Comparison of ENCODE assay signal across 9 cellular contexts in the genomic region with DNA sequence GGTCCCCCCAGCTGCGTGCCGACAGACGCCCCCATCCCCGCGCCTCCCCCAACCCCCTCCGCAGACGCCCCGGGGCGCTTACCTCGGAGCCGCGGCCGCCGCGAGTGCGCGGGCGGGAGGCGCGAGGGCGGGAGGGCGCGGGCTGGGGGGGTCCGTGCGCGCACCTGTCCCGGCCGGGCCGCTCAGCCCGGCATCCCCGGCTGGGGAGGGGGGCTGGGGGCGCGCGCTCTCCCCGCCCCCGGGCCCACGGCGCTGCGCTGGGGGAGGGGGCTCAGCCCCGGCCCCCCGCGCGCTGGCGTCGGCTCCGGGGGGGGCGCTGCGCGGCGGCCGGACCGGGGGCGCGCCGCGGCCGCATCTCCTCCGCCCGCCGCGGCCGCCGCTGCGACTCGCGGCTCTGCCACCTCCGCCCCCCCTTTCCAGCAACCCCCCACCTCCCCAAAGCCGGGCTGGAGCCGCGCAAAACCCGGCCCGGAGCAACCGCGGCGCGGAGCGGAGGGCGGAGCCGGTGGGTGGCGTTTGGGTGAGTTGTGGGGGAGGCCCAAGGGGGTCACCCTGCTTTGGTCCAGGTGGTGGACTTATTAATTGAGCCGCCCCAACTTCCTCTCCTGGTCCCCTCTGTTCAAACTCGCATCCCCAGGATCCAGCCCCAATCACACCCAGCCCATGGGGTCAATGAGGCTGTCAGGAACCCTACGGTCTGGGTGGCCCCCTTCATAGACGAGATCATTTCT. TPM values are rescaled to one million over a fixed set of nuclear protein-coding genes. Genes with fewer than 3 reads are reported as not detected.
DNase-seq lines count a peak whose midpoint lies in the region; ATAC-seq, FAIRE-seq and TF ChIP-seq lines count a peak whose summit lies in the region.
"Had no signal": no experiment of that assay in that cellular context is flagged by ENCODE, and none has a peak within 500 bp of the region (broad histone marks: within the 10 kb centered on the region; RNA-seq: fewer than 3 reads in every experiment).

No MANE protein-coding gene starts in this region.

- no peak for ATAC-seq in GM12878
- ATAC-seq in naive thymus-derived CD8-positive, alpha-beta T cell, result peak; percentile 42 to 54
- no peak for ATAC-seq in GM21619 (IDR thresholded peaks at IDR 0.05; ENCODE audit: unreplicated experiment)
- no peak for ATAC-seq in GM18502 (IDR thresholded peaks at IDR 0.05; ENCODE audit: poor library complexity, unreplicated experiment)
- ATAC-seq in GM19328 (IDR thresholded peaks at IDR 0.05; ENCODE audit: unreplicated experiment), result no peak
- no peak for ATAC-seq in GM19351 (IDR thresholded peaks at IDR 0.05; ENCODE audit: unreplicated experiment)

- H3K27me3 ChIP-seq in HUES64 (ENCODE audit: insufficient read depth, low read length) (peaks cover 29% of the 10 kb centered on the region), GM12878 (replicated peaks in 1 of 2; ENCODE audit: control insufficient read depth in 2 of 2, insufficient read depth in 2 of 2, low read length in 1 of 2) (peaks cover 8 to 11% of the 10 kb centered on the region in 2 experiments)

- no peak for TF ChIP-seq EP300 in GM12878 (IDR thresholded peaks at IDR 0.05; ENCODE audit: borderline replicate concordance in 1 of 2, control insufficient read depth in 1 of 2, low read depth in 2 of 2, low read length in 2 of 2)

- H3K4me2 ChIP-seq in GM12878 (ENCODE audit: control insufficient read depth, insufficient read depth), result no peak overlapping the region

- RAD21 ChIA-PET in GM12878 (lab: Charles Lee; ENCODE audit: unreplicated experiment), result interaction anchor here (0.7 kb wide), 1 partner anchor 59 kb away, joined by 4 read pairs; no protein-coding TSS in a partner anchor

- H3K36me3 ChIP-seq in HUES64 (ENCODE audit: insufficient read depth, low read length), result no peaks in the 10 kb centered on the region
- H3K36me3 ChIP-seq in GM12878 (ENCODE audit: control insufficient read depth in 2 of 2, insufficient read depth in 2 of 2, low read length in 1 of 2), result no peaks in the 10 kb centered on the region

- H3K27ac ChIP-seq in HUES64 (ENCODE audit: low read depth, low read length) (no peak overlapping the region), GM12878 (ENCODE audit: control insufficient read depth, insufficient read depth) (no peak overlapping the region)

- FAIRE-seq in GM12878 (lab: Jason Lieb, UNC), result no peak

- in situ Hi-C loops in GM12878 (cut with MboI), result no loop called here

- BruUV-seq in Calu3 (replicated peaks; lab: Mats Ljungman, UMichigan), result no TSS peak
- BruUV-seq in GM12878 (replicated peaks; lab: Mats Ljungman, UMichigan), result no TSS peak

- POLR2A ChIA-PET in GM12878 (lab: Charles Lee), result interaction anchor here (0.6 kb wide), 1 partner anchor 16 kb away, joined by 3 read pairs; no protein-coding TSS in a partner anchor
- POLR2A ChIA-PET in naive thymus-derived CD8-positive, alpha-beta T cell (lab: Charles Lee), result no interaction called here

- H4K20me1 ChIP-seq in GM12878 (ENCODE audit: control insufficient read depth, insufficient read depth), result no peaks in the 10 kb centered on the region

- CTCF ChIA-PET in Calu3 (lab: Charles Lee) (interaction anchor here (0.7 kb wide), 1 partner anchor 23 kb away, joined by 5 read pairs; no protein-coding TSS in a partner anchor), GM12878 (lab: Yijun Ruan, JAX) (no interaction called here)

- H3K9ac ChIP-seq in HUES64 (ENCODE audit: low read depth, low read length) (no peak overlapping the region), GM12878 (ENCODE audit: control insufficient read depth, insufficient read depth, low read length) (no peak overlapping the region)

- H3K4me1 ChIP-seq in HUES64 (ENCODE audit: insufficient read depth, low read length), result peaks cover 3% of the 10 kb centered on the region; the same call in 1 of the 2 replicates
- H3K4me1 ChIP-seq in GM12878 (ENCODE audit: control insufficient read depth, insufficient read depth, low read length), result no peaks in the 10 kb centered on the region

- DNase-seq in Calu3 (no peak), GM12878 (ENCODE audit: low read depth, low spot score) (no peak)
- DNase-seq in naive thymus-derived CD8-positive, alpha-beta T cell, result peak in 1 of 10 donors; percentile 9

- no peak overlapping the region for H3K27ac Mint-ChIP-seq in Calu3 (ENCODE audit: unreplicated experiment)
- peak overlapping the region in 1 of 10 donors; percentile 7 for H3K27ac Mint-ChIP-seq in naive thymus-derived CD8-positive, alpha-beta T cell

- no peak for TF ChIP-seq RAD21 in GM12878 (IDR thresholded peaks at IDR 0.05; ENCODE audit: insufficient read depth, low read depth, low read length)

- intact Hi-C loops in Calu3 (cut with micrococcal nuclease; ENCODE audit: unreplicated experiment) (no loop called here), GM12878 (cut with micrococcal nuclease; ENCODE audit: unreplicated experiment) (no loop called here)

- H3K9me3 Mint-ChIP-seq in Calu3 (ENCODE audit: low read depth, unreplicated experiment), result no peaks in the 10 kb centered on the region
- H3K9me3 Mint-ChIP-seq in naive thymus-derived CD8-positive, alpha-beta T cell, result no peaks in the 10 kb centered on the region

- peaks cover 55% of the 10 kb centered on the region for H3K27me3 Mint-ChIP-seq in Calu3 (ENCODE audit: unreplicated experiment)
- peaks cover 26 to 75% (median 42%) of the 10 kb centered on the region in 5 donors for H3K27me3 Mint-ChIP-seq in naive thymus-derived CD8-positive, alpha-beta T cell

- H3K9me3 ChIP-seq in HUES64 (ENCODE audit: insufficient read depth, low read depth, low read length), result no peaks in the 10 kb centered on the region
- no peaks in the 10 kb centered on the region for H3K9me3 ChIP-seq in GM12878 (replicated peaks; ENCODE audit: control insufficient read depth, insufficient read depth, low read length)

- peaks cover 27% of the 10 kb centered on the region for H3K4me1 Mint-ChIP-seq in Calu3 (ENCODE audit: low read depth, unreplicated experiment)
- peaks cover 5 to 13% (median 11%) of the 10 kb centered on the region in 4 donors for H3K4me1 Mint-ChIP-seq in naive thymus-derived CD8-positive, alpha-beta T cell

- H3K4me3 ChIP-seq in HUES64 (ENCODE audit: low read length), result peak overlapping the region; percentile 68
- no peak overlapping the region for H3K4me3 ChIP-seq in GM12878

- peak overlapping the region; percentile 31 for H3K4me3 Mint-ChIP-seq in Calu3 (ENCODE audit: low read depth, unreplicated experiment)
- peak overlapping the region; percentile 29 to 85 (median 66) for H3K4me3 Mint-ChIP-seq in naive thymus-derived CD8-positive, alpha-beta T cell

- H3K36me3 Mint-ChIP-seq in Calu3 (ENCODE audit: insufficient read depth, unreplicated experiment), result peaks cover 12% of the 10 kb centered on the region
- H3K36me3 Mint-ChIP-seq in naive thymus-derived CD8-positive, alpha-beta T cell, result peaks cover 0 to 2% (median 0%) of the 10 kb centered on the region in 3 donors

- no peak for TF ChIP-seq CTCF in Calu3 (IDR thresholded peaks at IDR 0.05; ENCODE audit: unreplicated experiment)
- no peak for TF ChIP-seq CTCF in GM12878 (IDR thresholded peaks at IDR 0.05 in 2 of 3, conservative IDR thresholded peaks at IDR 0.05 in 1 of 3; ENCODE audit: control insufficient read depth in 2 of 3, extremely low read depth in 1 of 3, insufficient read depth in 1 of 3, low read depth in 3 of 3, low read length in 3 of 3)

- WGBS in HUES64, result 4% methylated on average over 72 of the region's 84 CpGs
- WGBS in GM12878 (ENCODE audit: insufficient coverage, insufficient replicate concordance, low lambda C conversion rate, missing lambda C conversion rate), result 13% methylated on average over 26 of the region's 84 CpGs

- SMC1A ChIA-PET in GM12878 (lab: Charles Lee; ENCODE audit: uncharacterized antibody, unreplicated experiment), result no interaction called here

- no peaks in the 10 kb centered on the region for H3K79me2 ChIP-seq in GM12878 (ENCODE audit: control insufficient read depth, insufficient read depth, low read length)

- TF ChIP-seq POLR2A in GM12878 (IDR thresholded peaks at IDR 0.05; ENCODE audit: low read depth, low read length), result no peak

- no peak overlapping the region for H2AFZ ChIP-seq in GM12878 (ENCODE audit: control insufficient read depth, low read depth, low read length)

RNA-seq across cellular contexts. Expression of gene SEMA6B, which starts 22.1 kb away (rescaled TPM):
- total RNA-seq in Calu3 (2022), result 0.21 and 0.34 TPM in 2 replicates
- polyA plus RNA-seq in HUES64 (2013, experiment 1 of 2), result 15.5 TPM
- 20.2 TPM for polyA plus RNA-seq in HUES64 (2013, experiment 2 of 2)
- not detected in 2 replicates for total RNA-seq in GM12878 (2013; cell fraction: nucleolus; rRNA removed)
- total RNA-seq in GM12878 (2014; rRNA removed), result not detected in 2 replicates
- not detected in 2 replicates for total RNA-seq in GM12878 (2014; rRNA removed; fragmentation: Illumina TruSeq; extraction: Trizol)
- total RNA-seq in GM12878 (2021), result 0.08 and 0.13 TPM in 2 replicates
- polyA plus RNA-seq in GM12878 (2011; ENCODE audit: low read depth), result not detected
- polyA plus RNA-seq in GM12878 (2011; rRNA removed), result not detected in 2 replicates
- 0.03 and 0.10 TPM in 2 replicates for polyA plus RNA-seq in GM12878 (2011; cell fraction: cytosol; rRNA removed)
- polyA plus RNA-seq in GM12878 (2011; cell fraction: nucleus; rRNA removed), result 0.04 and 0.12 TPM in 2 replicates
- 0.06 TPM in 1 of 2 replicates, not detected in the other for polyA plus RNA-seq in GM12878 (2012)
- not detected in 2 replicates for polyA plus RNA-seq in GM12878 (2014; fragmentation: Illumina TruSeq; extraction: Trizol)
- polyA plus RNA-seq in GM12878 (2014; fragmentation: Nextera tagmentation; extraction: Ambion mirVana), result not detected
- polyA plus RNA-seq in GM12878 (2014; rRNA removed), result not detected in 2 replicates
- not detected for polyA plus RNA-seq in GM12878 (2016; fragmentation: Nextera tagmentation; extraction: Ambion mirVana)
- not detected in 2 replicates for polyA minus RNA-seq in GM12878 (2011; rRNA and poly(A)+ RNA removed)
- not detected in 2 replicates for polyA minus RNA-seq in GM12878 (2011; cell fraction: cytosol; rRNA and poly(A)+ RNA removed)
- polyA minus RNA-seq in GM12878 (2011; cell fraction: nucleus; rRNA and poly(A)+ RNA removed), result not detected in 2 replicates
- under 1 TPM; 0.60 to 0.68 TPM for total RNA-seq in naive thymus-derived CD8-positive, alpha-beta T cell
- polyA plus RNA-seq in naive thymus-derived CD8-positive, alpha-beta T cell, result not detected

RNA-seq across cellular contexts. Expression of gene LRG1, which starts 41.7 kb away (rescaled TPM):
- total RNA-seq in Calu3 (2022) (28.5 and 36.4 TPM in 2 replicates), GM12878 (2014; rRNA removed) (0.44 and 0.62 TPM in 2 replicates), GM12878 (2014; rRNA removed; fragmentation: Illumina TruSeq; extraction: Trizol) (0.51 and 0.63 TPM in 2 replicates), GM12878 (2021) (1.1 and 1.2 TPM in 2 replicates)
- polyA plus RNA-seq in HUES64 (2013, experiment 1 of 2), result 0.25 TPM
- 0.32 TPM for polyA plus RNA-seq in HUES64 (2013, experiment 2 of 2)
- 0.69 and 1.4 TPM in 2 replicates for total RNA-seq in GM12878 (2013; cell fraction: nucleolus; rRNA removed)
- 0.31 TPM for polyA plus RNA-seq in GM12878 (2011; ENCODE audit: low read depth)
- polyA plus RNA-seq in GM12878 (2011; rRNA removed) (2.5 and 4.7 TPM in 2 replicates), GM12878 (2014; fragmentation: Illumina TruSeq; extraction: Trizol) (0.13 and 0.53 TPM in 2 replicates), GM12878 (2014; fragmentation: Nextera tagmentation; extraction: Ambion mirVana) (under 1 TPM; 0.29 to 0.31 TPM), GM12878 (2014; rRNA removed) (1.0 and 1.6 TPM in 2 replicates), GM12878 (2016; fragmentation: Nextera tagmentation; extraction: Ambion mirVana) (under 1 TPM; 0.43 TPM)
- polyA plus RNA-seq in GM12878 (2011; cell fraction: cytosol; rRNA removed), result 6.4 and 7.8 TPM in 2 replicates
- 1.4 and 1.6 TPM in 2 replicates for polyA plus RNA-seq in GM12878 (2011; cell fraction: nucleus; rRNA removed)
- 0.89 and 0.93 TPM in 2 replicates for polyA plus RNA-seq in GM12878 (2012)
- polyA minus RNA-seq in GM12878 (2011; rRNA and poly(A)+ RNA removed), result 1.8 and 4.3 TPM in 2 replicates
- 1.5 and 1.7 TPM in 2 replicates for polyA minus RNA-seq in GM12878 (2011; cell fraction: cytosol; rRNA and poly(A)+ RNA removed)
- 0.85 and 1.1 TPM in 2 replicates for polyA minus RNA-seq in GM12878 (2011; cell fraction: nucleus; rRNA and poly(A)+ RNA removed)
- not detected for total RNA-seq in naive thymus-derived CD8-positive, alpha-beta T cell
- not detected for polyA plus RNA-seq in naive thymus-derived CD8-positive, alpha-beta T cell
- total RNA-seq: HT1080 had no signal

RNA-seq across cellular contexts. Expression of gene PLIN5, which starts 46.5 kb away (rescaled TPM):
- total RNA-seq in Calu3 (2022) (7.6 and 13.1 TPM in 2 replicates), GM12878 (2014; rRNA removed) (not detected in 2 replicates), GM12878 (2014; rRNA removed; fragmentation: Illumina TruSeq; extraction: Trizol) (not detected in 2 replicates), GM12878 (2021) (0.11 and 0.15 TPM in 2 replicates)
- polyA plus RNA-seq in HUES64 (2013, experiment 1 of 2), result 1.2 TPM
- polyA plus RNA-seq in HUES64 (2013, experiment 2 of 2), result 1.1 TPM
- 0.39 and 0.79 TPM in 2 replicates for total RNA-seq in GM12878 (2013; cell fraction: nucleolus; rRNA removed)
- polyA plus RNA-seq in GM12878 (2011; ENCODE audit: low read depth), result not detected
- polyA plus RNA-seq in GM12878 (2011; rRNA removed) (0.20 and 0.33 TPM in 2 replicates), GM12878 (2014; fragmentation: Illumina TruSeq; extraction: Trizol) (not detected in 2 replicates), GM12878 (2014; fragmentation: Nextera tagmentation; extraction: Ambion mirVana) (not detected), GM12878 (2014; rRNA removed) (not detected in 2 replicates), GM12878 (2016; fragmentation: Nextera tagmentation; extraction: Ambion mirVana) (not detected)
- polyA plus RNA-seq in GM12878 (2011; cell fraction: cytosol; rRNA removed), result 0.21 and 0.28 TPM in 2 replicates
- 0.58 and 0.69 TPM in 2 replicates for polyA plus RNA-seq in GM12878 (2011; cell fraction: nucleus; rRNA removed)
- polyA plus RNA-seq in GM12878 (2012), result 0.14 and 0.26 TPM in 2 replicates
- 0.36 TPM in 1 of 2 replicates, not detected in the other for polyA minus RNA-seq in GM12878 (2011; rRNA and poly(A)+ RNA removed)
- not detected in 2 replicates for polyA minus RNA-seq in GM12878 (2011; cell fraction: cytosol; rRNA and poly(A)+ RNA removed)
- 0.36 TPM in 1 of 2 replicates, not detected in the other for polyA minus RNA-seq in GM12878 (2011; cell fraction: nucleus; rRNA and poly(A)+ RNA removed)
- 1 to 10 TPM; 2.3 to 2.6 TPM for total RNA-seq in naive thymus-derived CD8-positive, alpha-beta T cell
- polyA plus RNA-seq in naive thymus-derived CD8-positive, alpha-beta T cell, result under 1 TPM; 0.28 to 0.90 (median 0.30) TPM
- total RNA-seq: HT1080 had no signal

RNA-seq across cellular contexts. Expression of gene TNFAIP8L1, which starts 57.8 kb away (rescaled TPM):
- 4.3 and 5.3 TPM in 2 replicates for total RNA-seq in Calu3 (2022)
- 3.4 TPM for polyA plus RNA-seq in HUES64 (2013, experiment 1 of 2)
- polyA plus RNA-seq in HUES64 (2013, experiment 2 of 2), result 5.5 TPM
- 17.9 and 19.3 TPM in 2 replicates for total RNA-seq in GM12878 (2013; cell fraction: nucleolus; rRNA removed)
- total RNA-seq in GM12878 (2014; rRNA removed), result 5.0 TPM in 2 replicates
- total RNA-seq in GM12878 (2014; rRNA removed; fragmentation: Illumina TruSeq; extraction: Trizol), result 8.3 and 8.7 TPM in 2 replicates
- total RNA-seq in GM12878 (2021), result 12.7 and 14.3 TPM in 2 replicates
- polyA plus RNA-seq in GM12878 (2011; ENCODE audit: low read depth), result 4.5 TPM
- polyA plus RNA-seq in GM12878 (2011; rRNA removed), result 7.6 and 9.0 TPM in 2 replicates
- 14.0 and 14.6 TPM in 2 replicates for polyA plus RNA-seq in GM12878 (2011; cell fraction: cytosol; rRNA removed)
- 4.2 and 6.9 TPM in 2 replicates for polyA plus RNA-seq in GM12878 (2011; cell fraction: nucleus; rRNA removed)
- 7.7 and 9.0 TPM in 2 replicates for polyA plus RNA-seq in GM12878 (2012)
- polyA plus RNA-seq in GM12878 (2014; fragmentation: Illumina TruSeq; extraction: Trizol), result 4.6 and 8.6 TPM in 2 replicates
- 1 to 10 TPM in 1 of 2 experiments, under 1 TPM in 1; 0.93 to 2.4 TPM for polyA plus RNA-seq in GM12878 (2014; fragmentation: Nextera tagmentation; extraction: Ambion mirVana)
- 12.4 and 13.1 TPM in 2 replicates for polyA plus RNA-seq in GM12878 (2014; rRNA removed)
- polyA plus RNA-seq in GM12878 (2016; fragmentation: Nextera tagmentation; extraction: Ambion mirVana), result 1 to 10 TPM; 8.3 to 9.2 TPM
- 6.7 and 13.4 TPM in 2 replicates for polyA minus RNA-seq in GM12878 (2011; rRNA and poly(A)+ RNA removed)
- polyA minus RNA-seq in GM12878 (2011; cell fraction: cytosol; rRNA and poly(A)+ RNA removed), result 5.9 and 6.3 TPM in 2 replicates
- 4.1 and 6.6 TPM in 2 replicates for polyA minus RNA-seq in GM12878 (2011; cell fraction: nucleus; rRNA and poly(A)+ RNA removed)
- 10 to 100 TPM; 19.1 to 20.7 TPM for total RNA-seq in naive thymus-derived CD8-positive, alpha-beta T cell
- 10 to 100 TPM in 2 of 3 donors, 1 to 10 TPM in 1; 5.6 to 16.5 (median 10.3) TPM for polyA plus RNA-seq in naive thymus-derived CD8-positive, alpha-beta T cell

Comparison
In these comparisons a context has a peak if more than half of its experiments do, and no peak if none do; other contexts are left out.
1. ATAC-seq: peak in naive thymus-derived CD8-positive, alpha-beta T cell (2 of 2); none in GM12878 (single experiment), GM21619 (single experiment), GM18502 (single experiment), GM19328 (single experiment) and GM19351 (single experiment).
2. RNA of gene LRG1, which starts 41.7 kb away (total RNA-seq): 28.5 to 36.4 TPM in Calu3; 0.44 to 1.4 TPM in GM12878 and not detected in naive thymus-derived CD8-positive, alpha-beta T cell; every median in the first group is over 10 times any median in the second.